In the genomic region with DNA sequence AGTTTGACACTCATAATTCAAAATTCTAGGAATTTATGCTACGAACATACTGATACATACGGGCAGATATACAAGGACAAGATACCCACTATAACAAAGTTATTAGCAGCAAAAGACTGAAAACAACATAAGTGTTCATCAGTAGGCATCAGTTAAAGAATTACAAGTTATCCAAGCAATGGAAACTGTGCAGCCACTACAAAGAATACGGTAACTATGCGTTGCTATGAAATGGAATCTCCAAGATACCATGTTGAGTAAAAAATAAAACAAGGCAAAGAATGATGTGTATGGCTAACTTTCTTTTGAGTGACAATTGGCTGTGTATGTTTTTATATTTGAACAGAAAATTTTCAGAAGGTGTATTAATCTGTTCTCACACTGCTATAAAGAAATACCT, we compare ENCODE assay signal across 2 cellular contexts.
TF ChIP-seq lines count a peak whose summit lies in the region.

No MANE protein-coding gene starts in this region.

TF ChIP-seq in HepG2, 621 proteins besides CTCF, POLR2A, EP300 and RAD21:
- TF ChIP-seq TCF12 (IDR thresholded peaks at IDR 0.05) (no peak), TCF12 (CRISPR knock-in tag; IDR thresholded peaks at IDR 0.05) (no peak), GZF1 (CRISPR knock-in tag; IDR thresholded peaks at IDR 0.05) (peak; percentile 97)
- TF ChIP-seq, protein P1, sequence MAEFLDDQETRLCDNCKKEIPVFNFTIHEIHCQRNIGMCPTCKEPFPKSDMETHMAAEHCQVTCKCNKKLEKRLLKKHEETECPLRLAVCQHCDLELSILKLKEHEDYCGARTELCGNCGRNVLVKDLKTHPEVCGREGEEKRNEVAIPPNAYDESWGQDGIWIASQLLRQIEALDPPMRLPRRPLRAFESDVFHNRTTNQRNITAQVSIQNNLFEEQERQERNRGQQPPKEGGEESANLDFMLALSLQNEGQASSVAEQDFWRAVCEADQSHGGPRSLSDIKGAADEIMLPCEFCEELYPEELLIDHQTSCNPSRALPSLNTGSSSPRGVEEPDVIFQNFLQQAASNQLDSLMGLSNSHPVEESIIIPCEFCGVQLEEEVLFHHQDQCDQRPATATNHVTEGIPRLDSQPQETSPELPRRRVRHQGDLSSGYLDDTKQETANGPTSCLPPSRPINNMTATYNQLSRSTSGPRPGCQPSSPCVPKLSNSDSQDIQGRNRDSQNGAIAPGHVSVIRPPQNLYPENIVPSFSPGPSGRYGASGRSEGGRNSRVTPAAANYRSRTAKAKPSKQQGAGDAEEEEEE (CRISPR knock-in tag; IDR thresholded peaks at IDR 0.05; ENCODE audit: borderline replicate concordance) = no peak

TF ChIP-seq in K562, 482 proteins besides CTCF, POLR2A, EP300 and RAD21:
- TF ChIP-seq, protein P2, sequence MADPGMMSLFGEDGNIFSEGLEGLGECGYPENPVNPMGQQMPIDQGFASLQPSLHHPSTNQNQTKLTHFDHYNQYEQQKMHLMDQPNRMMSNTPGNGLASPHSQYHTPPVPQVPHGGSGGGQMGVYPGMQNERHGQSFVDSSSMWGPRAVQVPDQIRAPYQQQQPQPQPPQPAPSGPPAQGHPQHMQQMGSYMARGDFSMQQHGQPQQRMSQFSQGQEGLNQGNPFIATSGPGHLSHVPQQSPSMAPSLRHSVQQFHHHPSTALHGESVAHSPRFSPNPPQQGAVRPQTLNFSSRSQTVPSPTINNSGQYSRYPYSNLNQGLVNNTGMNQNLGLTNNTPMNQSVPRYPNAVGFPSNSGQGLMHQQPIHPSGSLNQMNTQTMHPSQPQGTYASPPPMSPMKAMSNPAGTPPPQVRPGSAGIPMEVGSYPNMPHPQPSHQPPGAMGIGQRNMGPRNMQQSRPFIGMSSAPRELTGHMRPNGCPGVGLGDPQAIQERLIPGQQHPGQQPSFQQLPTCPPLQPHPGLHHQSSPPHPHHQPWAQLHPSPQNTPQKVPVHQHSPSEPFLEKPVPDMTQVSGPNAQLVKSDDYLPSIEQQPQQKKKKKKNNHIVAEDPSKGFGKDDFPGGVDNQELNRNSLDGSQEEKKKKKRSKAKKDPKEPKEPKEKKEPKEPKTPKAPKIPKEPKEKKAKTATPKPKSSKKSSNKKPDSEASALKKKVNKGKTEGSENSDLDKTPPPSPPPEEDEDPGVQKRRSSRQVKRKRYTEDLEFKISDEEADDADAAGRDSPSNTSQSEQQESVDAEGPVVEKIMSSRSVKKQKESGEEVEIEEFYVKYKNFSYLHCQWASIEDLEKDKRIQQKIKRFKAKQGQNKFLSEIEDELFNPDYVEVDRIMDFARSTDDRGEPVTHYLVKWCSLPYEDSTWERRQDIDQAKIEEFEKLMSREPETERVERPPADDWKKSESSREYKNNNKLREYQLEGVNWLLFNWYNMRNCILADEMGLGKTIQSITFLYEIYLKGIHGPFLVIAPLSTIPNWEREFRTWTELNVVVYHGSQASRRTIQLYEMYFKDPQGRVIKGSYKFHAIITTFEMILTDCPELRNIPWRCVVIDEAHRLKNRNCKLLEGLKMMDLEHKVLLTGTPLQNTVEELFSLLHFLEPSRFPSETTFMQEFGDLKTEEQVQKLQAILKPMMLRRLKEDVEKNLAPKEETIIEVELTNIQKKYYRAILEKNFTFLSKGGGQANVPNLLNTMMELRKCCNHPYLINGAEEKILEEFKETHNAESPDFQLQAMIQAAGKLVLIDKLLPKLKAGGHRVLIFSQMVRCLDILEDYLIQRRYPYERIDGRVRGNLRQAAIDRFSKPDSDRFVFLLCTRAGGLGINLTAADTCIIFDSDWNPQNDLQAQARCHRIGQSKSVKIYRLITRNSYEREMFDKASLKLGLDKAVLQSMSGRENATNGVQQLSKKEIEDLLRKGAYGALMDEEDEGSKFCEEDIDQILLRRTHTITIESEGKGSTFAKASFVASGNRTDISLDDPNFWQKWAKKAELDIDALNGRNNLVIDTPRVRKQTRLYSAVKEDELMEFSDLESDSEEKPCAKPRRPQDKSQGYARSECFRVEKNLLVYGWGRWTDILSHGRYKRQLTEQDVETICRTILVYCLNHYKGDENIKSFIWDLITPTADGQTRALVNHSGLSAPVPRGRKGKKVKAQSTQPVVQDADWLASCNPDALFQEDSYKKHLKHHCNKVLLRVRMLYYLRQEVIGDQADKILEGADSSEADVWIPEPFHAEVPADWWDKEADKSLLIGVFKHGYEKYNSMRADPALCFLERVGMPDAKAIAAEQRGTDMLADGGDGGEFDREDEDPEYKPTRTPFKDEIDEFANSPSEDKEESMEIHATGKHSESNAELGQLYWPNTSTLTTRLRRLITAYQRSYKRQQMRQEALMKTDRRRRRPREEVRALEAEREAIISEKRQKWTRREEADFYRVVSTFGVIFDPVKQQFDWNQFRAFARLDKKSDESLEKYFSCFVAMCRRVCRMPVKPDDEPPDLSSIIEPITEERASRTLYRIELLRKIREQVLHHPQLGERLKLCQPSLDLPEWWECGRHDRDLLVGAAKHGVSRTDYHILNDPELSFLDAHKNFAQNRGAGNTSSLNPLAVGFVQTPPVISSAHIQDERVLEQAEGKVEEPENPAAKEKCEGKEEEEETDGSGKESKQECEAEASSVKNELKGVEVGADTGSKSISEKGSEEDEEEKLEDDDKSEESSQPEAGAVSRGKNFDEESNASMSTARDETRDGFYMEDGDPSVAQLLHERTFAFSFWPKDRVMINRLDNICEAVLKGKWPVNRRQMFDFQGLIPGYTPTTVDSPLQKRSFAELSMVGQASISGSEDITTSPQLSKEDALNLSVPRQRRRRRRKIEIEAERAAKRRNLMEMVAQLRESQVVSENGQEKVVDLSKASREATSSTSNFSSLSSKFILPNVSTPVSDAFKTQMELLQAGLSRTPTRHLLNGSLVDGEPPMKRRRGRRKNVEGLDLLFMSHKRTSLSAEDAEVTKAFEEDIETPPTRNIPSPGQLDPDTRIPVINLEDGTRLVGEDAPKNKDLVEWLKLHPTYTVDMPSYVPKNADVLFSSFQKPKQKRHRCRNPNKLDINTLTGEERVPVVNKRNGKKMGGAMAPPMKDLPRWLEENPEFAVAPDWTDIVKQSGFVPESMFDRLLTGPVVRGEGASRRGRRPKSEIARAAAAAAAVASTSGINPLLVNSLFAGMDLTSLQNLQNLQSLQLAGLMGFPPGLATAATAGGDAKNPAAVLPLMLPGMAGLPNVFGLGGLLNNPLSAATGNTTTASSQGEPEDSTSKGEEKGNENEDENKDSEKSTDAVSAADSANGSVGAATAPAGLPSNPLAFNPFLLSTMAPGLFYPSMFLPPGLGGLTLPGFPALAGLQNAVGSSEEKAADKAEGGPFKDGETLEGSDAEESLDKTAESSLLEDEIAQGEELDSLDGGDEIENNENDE (IDR thresholded peaks at IDR 0.05; ENCODE audit: low read depth, low read length) = peak; percentile 84
- TF ChIP-seq NCOA6 (IDR thresholded peaks at IDR 0.05) = no peak
